Comparison of ENCODE assay signal across 8 cellular contexts in the genomic region with DNA sequence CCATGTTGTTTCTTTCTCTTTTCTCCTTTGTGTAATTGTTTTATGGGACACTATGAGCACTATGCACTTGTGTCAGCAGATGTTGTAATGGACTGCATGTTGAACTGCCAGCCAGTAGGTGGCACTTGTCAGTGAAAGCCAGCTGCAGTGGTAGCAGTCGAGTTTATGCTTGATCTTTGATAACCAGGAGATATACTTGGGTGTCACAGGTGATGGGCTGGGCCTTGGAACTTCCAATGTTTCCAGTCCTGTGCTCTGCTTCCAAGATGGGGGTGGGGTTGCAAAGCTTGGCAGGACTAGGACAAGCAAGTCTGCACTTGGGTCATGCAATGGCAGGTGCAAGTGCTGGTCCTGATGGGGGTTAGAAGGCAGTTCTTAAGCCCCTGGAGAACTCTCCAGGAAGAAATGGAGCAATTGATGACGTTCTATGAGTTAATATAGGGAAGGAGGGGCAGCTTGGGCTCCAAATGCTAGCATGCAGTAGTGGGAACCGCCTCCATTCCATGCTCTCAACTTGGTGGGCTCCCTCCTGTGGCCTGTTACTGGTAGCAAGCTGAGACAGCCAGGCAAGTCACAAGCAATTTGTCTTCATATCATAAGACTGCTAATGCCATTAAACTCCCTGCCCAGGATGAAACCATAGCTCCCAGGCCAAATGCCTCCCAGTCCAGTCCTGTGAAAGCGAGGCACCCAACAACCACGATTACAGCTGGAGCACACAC. TPM values are rescaled to one million over a fixed set of nuclear protein-coding genes. Genes with fewer than 3 reads are reported as not detected.
DNase-seq lines count a peak whose midpoint lies in the region; ATAC-seq and TF ChIP-seq lines count a peak whose summit lies in the region.

No MANE protein-coding gene starts in this region.

- H3K27ac Mint-ChIP-seq in Calu3 (ENCODE audit: unreplicated experiment), result no peak overlapping the region
- no peak overlapping the region for H3K27ac Mint-ChIP-seq in activated T-helper 2 cell treated with anti-CD3 and anti-CD28 coated beads, Interferon-gamma antibody, Interleukin-2, Interleukin-4, amounts not matched to agents 10 μg/mL and 5 μg/mL and 100 μg/mL, durations not matched to agents 14 hours and 24 hours and 36 hours

- H3K4me1 Mint-ChIP-seq in Calu3 (ENCODE audit: low read depth, unreplicated experiment), result no peaks in the 10 kb centered on the region
- no peaks in the 10 kb centered on the region for H3K4me1 Mint-ChIP-seq in activated T-helper 2 cell treated with anti-CD3 and anti-CD28 coated beads, Interferon-gamma antibody, Interleukin-2, Interleukin-4, amounts not matched to agents 10 μg/mL and 5 μg/mL and 100 μg/mL, durations not matched to agents 14 hours and 24 hours and 36 hours (ENCODE audit: low read depth)

- no peak overlapping the region for H3K27ac ChIP-seq in lung (ENCODE audit: low read depth in 1 of 2, low read length in 1 of 2)

- H3K4me3 ChIP-seq in cardiac fibroblast (replicated peaks in 1 of 2; ENCODE audit: low read depth in 2 of 2, low read length in 2 of 2), result no peak overlapping the region
- no peak overlapping the region for H3K4me3 ChIP-seq in lung

- no peaks in the 10 kb centered on the region for H3K36me3 ChIP-seq in lung (ENCODE audit: control insufficient read depth in 2 of 2, insufficient read depth in 2 of 2, low read length in 2 of 2)

- in situ Hi-C loops in SK-MEL-5 (cut with HindIII; ENCODE audit: low pct_unique_long_range_greater_than_20kb, low sequenced_read_pairs), result no loop called here

- H3K9me3 Mint-ChIP-seq in Calu3 (ENCODE audit: low read depth, unreplicated experiment), result peaks cover 5% of the 10 kb centered on the region
- H3K9me3 Mint-ChIP-seq in activated T-helper 2 cell treated with anti-CD3 and anti-CD28 coated beads, Interferon-gamma antibody, Interleukin-2, Interleukin-4, amounts not matched to agents 10 μg/mL and 5 μg/mL and 100 μg/mL, durations not matched to agents 14 hours and 24 hours and 36 hours, result no peaks in the 10 kb centered on the region

- 44 to 65% methylated on average over 5 of the region's 5 CpGs for WGBS in lung, 2 donors

- H3K27me3 Mint-ChIP-seq in Calu3 (ENCODE audit: unreplicated experiment), result no peaks in the 10 kb centered on the region
- H3K27me3 Mint-ChIP-seq in activated T-helper 2 cell treated with anti-CD3 and anti-CD28 coated beads, Interferon-gamma antibody, Interleukin-2, Interleukin-4, amounts not matched to agents 10 μg/mL and 5 μg/mL and 100 μg/mL, durations not matched to agents 14 hours and 24 hours and 36 hours (ENCODE audit: low read depth), result peaks cover 18% of the 10 kb centered on the region

- BruUV-seq in Calu3 (replicated peaks; lab: Mats Ljungman, UMichigan), result no TSS peak

- H3K36me3 Mint-ChIP-seq in Calu3 (ENCODE audit: insufficient read depth, unreplicated experiment), result no peaks in the 10 kb centered on the region
- H3K36me3 Mint-ChIP-seq in activated T-helper 2 cell treated with anti-CD3 and anti-CD28 coated beads, Interferon-gamma antibody, Interleukin-2, Interleukin-4, amounts not matched to agents 10 μg/mL and 5 μg/mL and 100 μg/mL, durations not matched to agents 14 hours and 24 hours and 36 hours (ENCODE audit: low read depth), result no peaks in the 10 kb centered on the region

- H3K27me3 ChIP-seq in lung (ENCODE audit: control insufficient read depth, insufficient read depth), result no peaks in the 10 kb centered on the region

- ATAC-seq in GM19043 (IDR thresholded peaks at IDR 0.05; ENCODE audit: low read depth, unreplicated experiment) (peak; percentile 88), HG03103 (IDR thresholded peaks at IDR 0.05; ENCODE audit: low read depth, unreplicated experiment) (peak; percentile 94), lung (ENCODE audit: insufficient read depth, low FRiP score) (peak; percentile 66)

- CTCF ChIA-PET in Calu3 (lab: Charles Lee), result interaction anchor here (2.1 kb wide), 1 partner anchor 233 kb away, joined by 7 read pairs; no protein-coding TSS in a partner anchor

- TF ChIP-seq CTCF in Calu3 (IDR thresholded peaks at IDR 0.05; ENCODE audit: unreplicated experiment) (peak; percentile 60), cardiac fibroblast (IDR thresholded peaks at IDR 0.05; ENCODE audit: low read depth, low read length) (peak; percentile 83), lung (IDR thresholded peaks at IDR 0.05; ENCODE audit: control extremely low read depth, extremely low read depth) (peak; percentile 19)

- no peak overlapping the region for H3K4me3 Mint-ChIP-seq in Calu3 (ENCODE audit: low read depth, unreplicated experiment)
- H3K4me3 Mint-ChIP-seq in activated T-helper 2 cell treated with anti-CD3 and anti-CD28 coated beads, Interferon-gamma antibody, Interleukin-2, Interleukin-4, amounts not matched to agents 10 μg/mL and 5 μg/mL and 100 μg/mL, durations not matched to agents 14 hours and 24 hours and 36 hours (ENCODE audit: low read depth), result no peak overlapping the region

- no peaks in the 10 kb centered on the region for H3K4me1 ChIP-seq in lung (ENCODE audit: control insufficient read depth in 2 of 2, insufficient read depth in 2 of 2, low read length in 2 of 2)

- H3K9me3 ChIP-seq in lung (ENCODE audit: control insufficient read depth in 2 of 2, insufficient read depth in 1 of 2, low read length in 1 of 2), result no peaks in the 10 kb centered on the region

- intact Hi-C loops in Calu3 (cut with micrococcal nuclease; ENCODE audit: unreplicated experiment), result loop anchor here (1.0 kb wide), 1 partner anchor 232 kb away; no protein-coding TSS in a partner anchor
- intact Hi-C loops in activated T-helper 2 cell treated with anti-CD3 and anti-CD28 coated beads, Interferon-gamma antibody, Interleukin-2, Interleukin-4, amounts not matched to agents 10 μg/mL and 5 μg/mL and 100 μg/mL, durations not matched to agents 14 hours and 24 hours and 36 hours (cut with micrococcal nuclease), result loop anchor here (1.0 to 2.0 kb wide), 3 partner anchors 232 to 409 kb away; no protein-coding TSS in a partner anchor

- DNase-seq in Calu3, result peak; percentile 35
- peak; percentile 75 for DNase-seq in SK-MEL-5 (ENCODE audit: low read depth, low spot score)
- DNase-seq in cardiac fibroblast (ENCODE audit: low read depth in 2 of 2), result peak; percentile 22 to 66
- DNase-seq in lung (ENCODE audit: low spot score), result peak; percentile 30
- no peak for DNase-seq in activated T-helper 2 cell treated with anti-CD3 and anti-CD28 coated beads, Interferon-gamma antibody, Interleukin-2, Interleukin-4, amounts not matched to agents 10 μg/mL and 5 μg/mL and 100 μg/mL, durations not matched to agents 14 hours and 24 hours and 36 hours (ENCODE audit: low spot score)
- DNase-seq in HuH-7 (ENCODE audit: low spot score), result no peak

RNA-seq across cellular contexts. Expression of a gene that starts 21.0 kb away (rescaled TPM):
- total RNA-seq in Calu3 (2022), result 2.2 and 2.6 TPM in 2 replicates
- not detected in 2 replicates for total RNA-seq in SK-MEL-5 (2014; rRNA removed; shearing (Covaris generic))
- polyA plus RNA-seq in SK-MEL-5 (2015; cell fraction: cytosol; rRNA removed), result not detected in 2 replicates
- not detected in 2 replicates for polyA plus RNA-seq in SK-MEL-5 (2015; cell fraction: nucleus; rRNA removed)
- total RNA-seq in lung, result under 1 TPM; 0.23 to 0.46 TPM
- polyA plus RNA-seq in lung, result under 1 TPM; 0.06 to 0.16 TPM
- not detected in 2 replicates for total RNA-seq in activated T-helper 2 cell treated with anti-CD3 and anti-CD28 coated beads, Interferon-gamma antibody, Interleukin-2, Interleukin-4, amounts not matched to agents 10 μg/mL and 5 μg/mL and 100 μg/mL, durations not matched to agents 14 hours and 24 hours and 36 hours

Comparison
In these comparisons a context has a peak if more than half of its experiments do, and no peak if none do; other contexts are left out.
1. DNase-seq: peak in Calu3 (single experiment), SK-MEL-5 (single experiment), cardiac fibroblast (2 of 2) and lung (single experiment); none in activated T-helper 2 cell treated with anti-CD3 and anti-CD28 coated beads, Interferon-gamma antibody, Interleukin-2, Interleukin-4, amounts not matched to agents 10 μg/mL and 5 μg/mL and 100 μg/mL, durations not matched to agents 14 hours and 24 hours and 36 hours (single experiment) and HuH-7 (single experiment).
2. CTCF ChIP-seq: peak in every context shown above with its lines; median percentile 83 in cardiac fibroblast; 60 in Calu3; 19 in lung.
3. Peak in every context shown above with its lines, with median percentiles within 50 percentile points of each other: ATAC-seq.